ENCODE assay signal across 8 cellular contexts in genomic region chr14:75003250-75004027, GRCh38. TPM values are rescaled to one million over a fixed set of nuclear protein-coding genes. Genes with fewer than 3 reads are reported as not detected.
DNase-seq lines count a peak whose midpoint lies in the region; ATAC-seq and TF ChIP-seq lines count a peak whose summit lies in the region.

No MANE protein-coding gene starts in this region.

- H3K27ac Mint-ChIP-seq in activated naive CD8-positive, alpha-beta T cell: peak overlapping the region; percentile 93

- H3K4me3 ChIP-seq in heart right ventricle: peak overlapping the region; percentile 73 to 95 (median 86)
- peak overlapping the region; percentile 95 for H3K4me3 ChIP-seq in thoracic aorta

- peak overlapping the region; percentile 98 for H3K4me3 Mint-ChIP-seq in activated naive CD8-positive, alpha-beta T cell

- peaks cover 0 to 7% (median 0%) of the 10 kb centered on the region in 11 donors for H3K9me3 ChIP-seq in heart right ventricle
- H3K9me3 ChIP-seq in thoracic aorta: no peaks in the 10 kb centered on the region

- H3K36me3 ChIP-seq in heart right ventricle (peaks cover 0 to 47% (median 26%) of the 10 kb centered on the region in 9 donors), thoracic aorta (peaks cover 27% of the 10 kb centered on the region)

- TF ChIP-seq CTCF in heart right ventricle (IDR thresholded peaks at IDR 0.05): no peak
- TF ChIP-seq CTCF in thoracic aorta (IDR thresholded peaks at IDR 0.05): no peak

- ATAC-seq in heart right ventricle: peak in 4 of 8 donors; percentile 5 to 40 (median 22)
- no peak for ATAC-seq in thoracic aorta (ENCODE audit: insufficient number of reproducible peaks, low FRiP score, low read depth)
- no peak for ATAC-seq in GM21447 (IDR thresholded peaks at IDR 0.05; ENCODE audit: unreplicated experiment)
- ATAC-seq in HG03571 (IDR thresholded peaks at IDR 0.05; ENCODE audit: unreplicated experiment): no peak

- H3K9me3 Mint-ChIP-seq in activated naive CD8-positive, alpha-beta T cell (ENCODE audit: low read depth): no peaks in the 10 kb centered on the region

- no peaks in the 10 kb centered on the region for H3K27me3 ChIP-seq in heart right ventricle
- H3K27me3 ChIP-seq in layer of hippocampus (ENCODE audit: control insufficient read depth, insufficient read depth, low read length): no peaks in the 10 kb centered on the region
- no peaks in the 10 kb centered on the region for H3K27me3 ChIP-seq in thoracic aorta (replicated peaks; ENCODE audit: insufficient read depth)

- peaks cover 15% of the 10 kb centered on the region for H3K36me3 Mint-ChIP-seq in activated naive CD8-positive, alpha-beta T cell

- DNase-seq in heart right ventricle: no peak
- no peak for DNase-seq in cardiac septum (ENCODE audit: low spot score)
- no peak for DNase-seq in thoracic aorta (ENCODE audit: low spot score)
- no peak for DNase-seq in iPS-NIHi11 (ENCODE audit: low spot score)

- 9% methylated on average over 18 of the region's 18 CpGs for WGBS in heart right ventricle, 2 donors

- H3K27me3 Mint-ChIP-seq in activated naive CD8-positive, alpha-beta T cell: no peaks in the 10 kb centered on the region

- H3K4me1 ChIP-seq in heart right ventricle (peaks cover 0 to 31% (median 21%) of the 10 kb centered on the region in 9 donors), thoracic aorta (ENCODE audit: control insufficient read depth in 1 of 2, low read depth in 2 of 2) (peaks cover 8 to 25% of the 10 kb centered on the region in 2 donors)

- peaks cover 47% of the 10 kb centered on the region for H3K4me1 Mint-ChIP-seq in activated naive CD8-positive, alpha-beta T cell (ENCODE audit: low read depth)

- peak overlapping the region; percentile 9 to 94 (median 90) for H3K27ac ChIP-seq in heart right ventricle
- H3K27ac ChIP-seq in layer of hippocampus (ENCODE audit: low read depth, low read length): peak overlapping the region; percentile 93
- peak overlapping the region; percentile 74 to 82 for H3K27ac ChIP-seq in thoracic aorta

- intact Hi-C loops in heart right ventricle (cut with DNase I) (loop anchor here in 9 of 10 donors (5.0 to 10.0 kb wide), 9 partner anchors 36 to 71 kb away; partner anchors contain the start of genes ZC2HC1C (in 3 of the 9), PGF (in 2 of the 9), ACYP1 (in 1 of the 9) and MLH3 (in 1 of the 9)), cardiac septum (cut with DNase I) (loop anchor here (5.0 to 10.0 kb wide), 2 partner anchors 49 to 64 kb away; partner anchors contain the start of genes PGF and ZC2HC1C)

RNA-seq across cellular contexts. Expression of gene EIF2B2, which starts 0.7 kb away (rescaled TPM):
- total RNA-seq in heart right ventricle (10 to 100 TPM; 25.9 to 44.5 (median 31.5) TPM), cardiac septum (36.4 TPM), thoracic aorta (10 to 100 TPM; 32.7 to 39.8 TPM)
- polyA plus RNA-seq in heart right ventricle: 10 to 100 TPM; 14.3 to 60.4 TPM

RNA-seq across cellular contexts. Expression of gene MLH3, which starts 47.8 kb away (rescaled TPM):
- total RNA-seq in heart right ventricle (10 to 100 TPM; 14.7 to 21.6 (median 18.7) TPM), cardiac septum (20.0 TPM), thoracic aorta (10 to 100 TPM; 17.9 to 30.2 TPM)
- polyA plus RNA-seq in heart right ventricle: 10 to 100 TPM in 1 of 2 donors, 1 to 10 TPM in 1; 8.4 to 15.7 TPM

RNA-seq across cellular contexts. Expression of gene PGF, which starts 48.0 kb away (rescaled TPM):
- 10 to 100 TPM in 1 of 10 donors, 1 to 10 TPM in 9; 2.1 to 22.5 (median 6.1) TPM for total RNA-seq in heart right ventricle
- 10 to 100 TPM in 1 of 2 donors, 1 to 10 TPM in 1; 6.8 to 12.2 TPM for polyA plus RNA-seq in heart right ventricle
- 9.4 TPM for total RNA-seq in cardiac septum
- 10 to 100 TPM; 34.4 to 75.3 TPM for total RNA-seq in thoracic aorta
